10 cellular contexts compared by ENCODE assay signal in genomic region chr6:139597087-139597763, GRCh38.
DNase-seq lines count a peak whose midpoint lies in the region; ATAC-seq and TF ChIP-seq lines count a peak whose summit lies in the region.
"Had no signal": no experiment of that assay in that cellular context is flagged by ENCODE, and none has a peak within 500 bp of the region (broad histone marks: within the 10 kb centered on the region; RNA-seq: fewer than 3 reads in every experiment).

No MANE protein-coding gene starts in this region.

- H3K36me3 ChIP-seq in mesenchymal stem cell (ENCODE audit: control insufficient read depth in 1 of 2, insufficient read depth in 2 of 2, low read depth in 1 of 2, low read length in 2 of 2) (no peaks in the 10 kb centered on the region), stomach smooth muscle (ENCODE audit: control insufficient read depth in 2 of 2, insufficient read depth in 2 of 2, low read length in 2 of 2) (no peaks in the 10 kb centered on the region)
- H3K36me3 ChIP-seq: MG63 had no signal

- peak overlapping the region; percentile 63 for H2AK5ac ChIP-seq in mesenchymal stem cell (ENCODE audit: low read length, severe bottlenecking)

- DNase-seq in M059J (ENCODE audit: low read depth), result peak; percentile 22
- DNase-seq in coronary artery (ENCODE audit: low spot score), result no peak
- no peak for DNase-seq in mesenchymal stem cell
- DNase-seq in T1000 (lab: John Stamatoyannopoulos, UW), result no peak
- DNase-seq in KG1 (lab: John Stamatoyannopoulos, UW), result no peak
- DNase-seq: kidney glomerular epithelial cell had no signal

- H3K4me1 ChIP-seq in mesenchymal stem cell (ENCODE audit: control insufficient read depth, insufficient read depth, low read depth, low read length) (peaks cover 5% of the 10 kb centered on the region), stomach smooth muscle (ENCODE audit: control insufficient read depth, insufficient read depth, low read length) (peaks cover 14% of the 10 kb centered on the region)

- H3K4me2 ChIP-seq in mesenchymal stem cell (ENCODE audit: low read length, poor library complexity, severe bottlenecking), result no peak overlapping the region

- H3K27me3 ChIP-seq in mesenchymal stem cell (ENCODE audit: control insufficient read depth in 1 of 2, insufficient read depth in 1 of 2, low read length in 2 of 2), result no peaks in the 10 kb centered on the region
- H3K27me3 ChIP-seq in stomach smooth muscle (ENCODE audit: control insufficient read depth in 1 of 2, insufficient read depth in 2 of 2, low read length in 2 of 2), result no peaks in the 10 kb centered on the region
- H3K27me3 ChIP-seq: MG63 had no signal

- no peak overlapping the region for H4K8ac ChIP-seq in mesenchymal stem cell (ENCODE audit: low read length)

- peak overlapping the region; percentile 82 for H3K9ac ChIP-seq in mesenchymal stem cell (ENCODE audit: low read length)
- peak overlapping the region in 1 of 2 donors; percentile 13 for H3K9ac ChIP-seq in stomach smooth muscle (ENCODE audit: low read length in 2 of 2)

- no peak overlapping the region for H3K14ac ChIP-seq in mesenchymal stem cell (ENCODE audit: low read length in 2 of 2)

- H2BK120ac ChIP-seq in mesenchymal stem cell (ENCODE audit: low read depth, low read length), result no peak overlapping the region

- H3K18ac ChIP-seq in mesenchymal stem cell (ENCODE audit: low read depth in 1 of 2, low read length in 2 of 2), result peak overlapping the region in 1 of 2 experiments; percentile 77

- H2BK12ac ChIP-seq in mesenchymal stem cell (ENCODE audit: low read length in 2 of 2), result no peak overlapping the region

- TF ChIP-seq CTCF in coronary artery (IDR thresholded peaks at IDR 0.05), result no peak

- H3K9me3 ChIP-seq in mesenchymal stem cell (ENCODE audit: control insufficient read depth, low read length) (no peaks in the 10 kb centered on the region), stomach smooth muscle (ENCODE audit: control insufficient read depth in 2 of 2, low read length in 2 of 2) (no peaks in the 10 kb centered on the region)

- WGBS in mesenchymal stem cell, result 100% methylated on average over 1 of the region's 1 CpG

- H3K79me1 ChIP-seq in mesenchymal stem cell (replicated peaks; ENCODE audit: low read length, poor library complexity, severe bottlenecking), result no peaks in the 10 kb centered on the region

- ATAC-seq in GM21528 (IDR thresholded peaks at IDR 0.05; ENCODE audit: low FRiP score, unreplicated experiment) (no peak), HG02840 (IDR thresholded peaks at IDR 0.05; ENCODE audit: low FRiP score, unreplicated experiment) (no peak)

- H2BK15ac ChIP-seq in mesenchymal stem cell (ENCODE audit: low read depth, poor library complexity, severe bottlenecking), result no peak overlapping the region

- H3K27ac ChIP-seq in coronary artery, result peak overlapping the region; percentile 73 to 74
- H3K27ac ChIP-seq in mesenchymal stem cell (ENCODE audit: low read length, poor library complexity, severe bottlenecking), result peak overlapping the region; percentile 68
- peak overlapping the region; percentile 68 for H3K27ac ChIP-seq in stomach smooth muscle (ENCODE audit: low read length)

- no peak overlapping the region for H2BK5ac ChIP-seq in mesenchymal stem cell (ENCODE audit: low read depth, low read length, poor library complexity, severe bottlenecking)

- no peak overlapping the region for H4K91ac ChIP-seq in mesenchymal stem cell (ENCODE audit: low read length)

- H2AFZ ChIP-seq in mesenchymal stem cell (ENCODE audit: low read depth, low read length), result no peak overlapping the region

- no peak overlapping the region for H3K23ac ChIP-seq in mesenchymal stem cell (ENCODE audit: low read length in 2 of 2)

- H3K4me3 ChIP-seq in coronary artery (no peak overlapping the region), mesenchymal stem cell (ENCODE audit: insufficient read depth in 1 of 2, low read depth in 1 of 2, low read length in 2 of 2) (peak overlapping the region in 1 of 2 experiments; percentile 40), stomach smooth muscle (ENCODE audit: low read length in 2 of 2) (peak overlapping the region in 1 of 2 donors; percentile 9)
- H3K4me3 ChIP-seq: MG63 had no signal

- peak overlapping the region in 1 of 2 experiments; percentile 80 for H3K4ac ChIP-seq in mesenchymal stem cell (ENCODE audit: low read depth in 1 of 2, low read length in 2 of 2)
